In the genomic region with DNA sequence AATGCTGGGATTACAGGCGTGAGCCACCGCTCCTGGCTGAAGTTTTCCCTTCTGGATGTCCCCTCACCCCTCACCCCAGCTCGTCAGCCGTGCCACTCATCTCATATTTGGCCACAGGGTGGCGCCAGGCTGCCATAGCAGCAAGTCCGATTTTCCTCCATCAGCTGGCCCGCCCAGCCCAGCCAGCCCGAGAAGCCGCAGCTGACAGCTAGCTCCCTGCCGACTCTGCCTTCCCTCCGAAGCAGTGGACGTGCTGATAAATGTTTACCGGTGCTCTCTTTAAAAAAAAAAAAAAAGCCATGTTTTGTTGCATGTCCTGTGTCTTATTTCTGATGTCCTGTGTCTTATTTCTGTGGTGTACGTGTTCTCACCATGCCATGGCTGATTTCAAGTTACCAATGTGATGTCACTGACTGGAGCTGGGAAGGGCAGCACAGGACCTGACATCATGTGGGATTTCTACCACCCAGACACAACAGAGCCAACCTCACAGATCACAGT, we compare ENCODE assay signal across 8 cellular contexts. TPM values are rescaled to one million over a fixed set of nuclear protein-coding genes. Genes with fewer than 3 reads are reported as not detected.
DNase-seq lines count a peak whose midpoint lies in the region; ATAC-seq, FAIRE-seq and TF ChIP-seq lines count a peak whose summit lies in the region.

No MANE protein-coding gene starts in this region.

- no peaks in the 10 kb centered on the region for H3K9me3 Mint-ChIP-seq in activated naive CD8-positive, alpha-beta T cell treated with anti-CD3 and anti-CD28 coated beads, Interleukin-2, amount 50 U/mL, for 24 hours

- peak; percentile 61 for FAIRE-seq in urothelium cell line (lab: Jason Lieb, UNC)

- no peak for TF ChIP-seq POLR2A in NB4 (IDR thresholded peaks at IDR 0.05; ENCODE audit: extremely low read depth, insufficient read length)

- intact Hi-C loops in cardiac septum (cut with DNase I): loop anchor here (1.0 to 5.0 kb wide), 4 partner anchors 43 to 107 kb away; a partner anchor contains a TSS

- TF ChIP-seq CTCF in NB4 (IDR thresholded peaks at IDR 0.05; ENCODE audit: low read depth, low read length): peak; percentile 68

- H3K4me3 ChIP-seq in NB4 (ENCODE audit: low read depth, low read length): no peak overlapping the region

- no peak overlapping the region for H3K27ac Mint-ChIP-seq in activated naive CD8-positive, alpha-beta T cell treated with anti-CD3 and anti-CD28 coated beads, Interleukin-2, amount 50 U/mL, for 24 hours

- peak; percentile 90 for DNase-seq in D341Med (ENCODE audit: low spot score)
- peak; percentile 88 for DNase-seq in NB4 (ENCODE audit: low read depth)
- peak; percentile 89 for DNase-seq in SW480 (ENCODE audit: low spot score)
- DNase-seq in activated naive CD8-positive, alpha-beta T cell treated with anti-CD3 and anti-CD28 coated beads, Interleukin-2, amount 50 U/mL, for 24 hours: peak; percentile 85
- DNase-seq in cardiac septum (ENCODE audit: low spot score): peak; percentile 94
- DNase-seq in putamen (ENCODE audit: low spot score): peak; percentile 89
- DNase-seq in urothelium cell line (ENCODE audit: low spot score): peak; percentile 71

- no peaks in the 10 kb centered on the region for H3K27me3 Mint-ChIP-seq in activated naive CD8-positive, alpha-beta T cell treated with anti-CD3 and anti-CD28 coated beads, Interleukin-2, amount 50 U/mL, for 24 hours

- H3K4me1 Mint-ChIP-seq in activated naive CD8-positive, alpha-beta T cell treated with anti-CD3 and anti-CD28 coated beads, Interleukin-2, amount 50 U/mL, for 24 hours: peaks cover 11% of the 10 kb centered on the region

- H3K36me3 Mint-ChIP-seq in activated naive CD8-positive, alpha-beta T cell treated with anti-CD3 and anti-CD28 coated beads, Interleukin-2, amount 50 U/mL, for 24 hours (ENCODE audit: low read depth): peaks cover 10% of the 10 kb centered on the region

- H3K4me3 Mint-ChIP-seq in activated naive CD8-positive, alpha-beta T cell treated with anti-CD3 and anti-CD28 coated beads, Interleukin-2, amount 50 U/mL, for 24 hours: no peak overlapping the region

- peak; percentile 59 for ATAC-seq in GM21737 (IDR thresholded peaks at IDR 0.05; ENCODE audit: unreplicated experiment)
- ATAC-seq in activated naive CD8-positive, alpha-beta T cell treated with anti-CD3 and anti-CD28 coated beads, Interleukin-2, amount 50 U/mL, for 24 hours: peak; percentile 60

RNA-seq across cellular contexts. Expression of a gene that starts 58.3 kb away (rescaled TPM):
- total RNA-seq in cardiac septum: 71.7 TPM
